In genomic region chr16:89322381-89323119, GRCh38 we compare ENCODE assay signal across 1 cellular context.
TF ChIP-seq lines count a peak whose summit lies in the region.

No MANE protein-coding gene starts in this region.

TF ChIP-seq in HepG2, 621 proteins besides CTCF, POLR2A, EP300 and RAD21 (continued from another document and continues in another):
- TF ChIP-seq ETS1 (CRISPR knock-in tag; IDR thresholded peaks at IDR 0.05): no peak
- TF ChIP-seq ZNF160 (CRISPR knock-in tag; IDR thresholded peaks at IDR 0.05): no peak
- no peak for TF ChIP-seq YY1 (IDR thresholded peaks at IDR 0.05; ENCODE audit: insufficient read depth, insufficient replicate concordance, low read depth, low read length)
- TF ChIP-seq ZNF101 (CRISPR knock-in tag; IDR thresholded peaks at IDR 0.05; ENCODE audit: borderline replicate concordance, low read depth): no peak
- TF ChIP-seq NBN (conservative IDR thresholded peaks at IDR 0.05): no peak
- TF ChIP-seq REPIN1 (CRISPR knock-in tag; IDR thresholded peaks at IDR 0.05; ENCODE audit: borderline replicate concordance, low read depth): no peak
- TF ChIP-seq, protein P1, sequence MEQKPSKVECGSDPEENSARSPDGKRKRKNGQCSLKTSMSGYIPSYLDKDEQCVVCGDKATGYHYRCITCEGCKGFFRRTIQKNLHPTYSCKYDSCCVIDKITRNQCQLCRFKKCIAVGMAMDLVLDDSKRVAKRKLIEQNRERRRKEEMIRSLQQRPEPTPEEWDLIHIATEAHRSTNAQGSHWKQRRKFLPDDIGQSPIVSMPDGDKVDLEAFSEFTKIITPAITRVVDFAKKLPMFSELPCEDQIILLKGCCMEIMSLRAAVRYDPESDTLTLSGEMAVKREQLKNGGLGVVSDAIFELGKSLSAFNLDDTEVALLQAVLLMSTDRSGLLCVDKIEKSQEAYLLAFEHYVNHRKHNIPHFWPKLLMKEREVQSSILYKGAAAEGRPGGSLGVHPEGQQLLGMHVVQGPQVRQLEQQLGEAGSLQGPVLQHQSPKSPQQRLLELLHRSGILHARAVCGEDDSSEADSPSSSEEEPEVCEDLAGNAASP (CRISPR knock-in tag; IDR thresholded peaks at IDR 0.05; ENCODE audit: borderline replicate concordance): no peak
- TF ChIP-seq FOXP1 (IDR thresholded peaks at IDR 0.05): no peak
- TF ChIP-seq FOXP1 (CRISPR knock-in tag; IDR thresholded peaks at IDR 0.05): peak; percentile 49; the same call in 1 of the 2 replicates
- no peak for TF ChIP-seq PCBP1 (IDR thresholded peaks at IDR 0.05; ENCODE audit: borderline replicate concordance, low read depth, low read length)
- no peak for TF ChIP-seq SCMH1 (CRISPR knock-in tag; IDR thresholded peaks at IDR 0.05; ENCODE audit: borderline replicate concordance)
- TF ChIP-seq SRF (IDR thresholded peaks at IDR 0.05; ENCODE audit: low read depth, low read length): no peak
- TF ChIP-seq KLF11 (CRISPR knock-in tag; IDR thresholded peaks at IDR 0.05): no peak
- TF ChIP-seq, protein P2, sequence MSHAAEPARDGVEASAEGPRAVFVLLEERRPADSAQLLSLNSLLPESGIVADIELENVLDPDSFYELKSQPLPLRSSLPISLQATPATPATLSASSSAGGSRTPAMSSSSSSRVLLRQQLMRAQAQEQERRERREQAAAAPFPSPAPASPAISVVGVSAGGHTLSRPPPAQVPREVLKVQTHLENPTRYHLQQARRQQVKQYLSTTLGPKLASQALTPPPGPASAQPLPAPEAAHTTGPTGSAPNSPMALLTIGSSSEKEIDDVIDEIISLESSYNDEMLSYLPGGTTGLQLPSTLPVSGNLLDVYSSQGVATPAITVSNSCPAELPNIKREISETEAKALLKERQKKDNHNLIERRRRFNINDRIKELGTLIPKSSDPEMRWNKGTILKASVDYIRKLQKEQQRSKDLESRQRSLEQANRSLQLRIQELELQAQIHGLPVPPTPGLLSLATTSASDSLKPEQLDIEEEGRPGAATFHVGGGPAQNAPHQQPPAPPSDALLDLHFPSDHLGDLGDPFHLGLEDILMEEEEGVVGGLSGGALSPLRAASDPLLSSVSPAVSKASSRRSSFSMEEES (CRISPR knock-in tag; IDR thresholded peaks at IDR 0.05): peak; percentile 48; the same call in 1 of the 2 replicates
- no peak for TF ChIP-seq HHEX (CRISPR knock-in tag; IDR thresholded peaks at IDR 0.05)
- TF ChIP-seq ZFP36L2 (CRISPR knock-in tag; IDR thresholded peaks at IDR 0.05): no peak
- 0 out of 2 replicates have a peak, but pooled peaks have one; percentile 27 for TF ChIP-seq ZNF292 (CRISPR knock-in tag; IDR thresholded peaks at IDR 0.05; ENCODE audit: borderline replicate concordance, low read depth)
- TF ChIP-seq, protein P3, sequence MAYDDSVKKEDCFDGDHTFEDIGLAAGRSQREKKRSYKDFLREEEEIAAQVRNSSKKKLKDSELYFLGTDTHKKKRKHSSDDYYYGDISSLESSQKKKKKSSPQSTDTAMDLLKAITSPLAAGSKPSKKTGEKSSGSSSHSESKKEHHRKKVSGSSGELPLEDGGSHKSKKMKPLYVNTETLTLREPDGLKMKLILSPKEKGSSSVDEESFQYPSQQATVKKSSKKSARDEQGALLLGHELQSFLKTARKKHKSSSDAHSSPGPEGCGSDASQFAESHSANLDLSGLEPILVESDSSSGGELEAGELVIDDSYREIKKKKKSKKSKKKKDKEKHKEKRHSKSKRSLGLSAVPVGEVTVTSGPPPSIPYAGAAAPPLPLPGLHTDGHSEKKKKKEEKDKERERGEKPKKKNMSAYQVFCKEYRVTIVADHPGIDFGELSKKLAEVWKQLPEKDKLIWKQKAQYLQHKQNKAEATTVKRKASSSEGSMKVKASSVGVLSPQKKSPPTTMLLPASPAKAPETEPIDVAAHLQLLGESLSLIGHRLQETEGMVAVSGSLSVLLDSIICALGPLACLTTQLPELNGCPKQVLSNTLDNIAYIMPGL (CRISPR knock-in tag; IDR thresholded peaks at IDR 0.05; ENCODE audit: borderline replicate concordance in 1 of 2, low read depth in 1 of 2): no peak
- no peak for TF ChIP-seq GMEB2 (CRISPR knock-in tag; IDR thresholded peaks at IDR 0.05; ENCODE audit: low read depth)
- peak; percentile 50 for TF ChIP-seq RBM22 (optimal IDR thresholded peaks at IDR 0.05; ENCODE audit: low read length)
- TF ChIP-seq ZBTB20 (CRISPR knock-in tag; IDR thresholded peaks at IDR 0.05; ENCODE audit: borderline replicate concordance, low read depth): no peak
- no peak for TF ChIP-seq MTA3 (CRISPR knock-in tag; IDR thresholded peaks at IDR 0.05)
- TF ChIP-seq ZFY (CRISPR knock-in tag; IDR thresholded peaks at IDR 0.05): 0 out of 2 replicates have a peak, but pooled peaks have one; percentile 14
- TF ChIP-seq JARID2 (CRISPR knock-in tag; IDR thresholded peaks at IDR 0.05; ENCODE audit: insufficient replicate concordance): no peak
- TF ChIP-seq ZNF775 (CRISPR knock-in tag; IDR thresholded peaks at IDR 0.05; ENCODE audit: borderline replicate concordance): no peak
- TF ChIP-seq, protein P4, sequence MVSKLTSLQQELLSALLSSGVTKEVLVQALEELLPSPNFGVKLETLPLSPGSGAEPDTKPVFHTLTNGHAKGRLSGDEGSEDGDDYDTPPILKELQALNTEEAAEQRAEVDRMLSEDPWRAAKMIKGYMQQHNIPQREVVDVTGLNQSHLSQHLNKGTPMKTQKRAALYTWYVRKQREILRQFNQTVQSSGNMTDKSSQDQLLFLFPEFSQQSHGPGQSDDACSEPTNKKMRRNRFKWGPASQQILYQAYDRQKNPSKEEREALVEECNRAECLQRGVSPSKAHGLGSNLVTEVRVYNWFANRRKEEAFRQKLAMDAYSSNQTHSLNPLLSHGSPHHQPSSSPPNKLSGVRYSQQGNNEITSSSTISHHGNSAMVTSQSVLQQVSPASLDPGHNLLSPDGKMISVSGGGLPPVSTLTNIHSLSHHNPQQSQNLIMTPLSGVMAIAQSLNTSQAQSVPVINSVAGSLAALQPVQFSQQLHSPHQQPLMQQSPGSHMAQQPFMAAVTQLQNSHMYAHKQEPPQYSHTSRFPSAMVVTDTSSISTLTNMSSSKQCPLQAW (CRISPR knock-in tag; IDR thresholded peaks at IDR 0.05): no peak
- TF ChIP-seq ZNF460 (CRISPR knock-in tag; IDR thresholded peaks at IDR 0.05; ENCODE audit: borderline replicate concordance): peak; percentile 81
- TF ChIP-seq SALL1 (CRISPR knock-in tag; IDR thresholded peaks at IDR 0.05): peak; percentile 50
- TF ChIP-seq YEATS4 (CRISPR knock-in tag; IDR thresholded peaks at IDR 0.05; ENCODE audit: borderline replicate concordance): no peak
- TF ChIP-seq, protein P5, sequence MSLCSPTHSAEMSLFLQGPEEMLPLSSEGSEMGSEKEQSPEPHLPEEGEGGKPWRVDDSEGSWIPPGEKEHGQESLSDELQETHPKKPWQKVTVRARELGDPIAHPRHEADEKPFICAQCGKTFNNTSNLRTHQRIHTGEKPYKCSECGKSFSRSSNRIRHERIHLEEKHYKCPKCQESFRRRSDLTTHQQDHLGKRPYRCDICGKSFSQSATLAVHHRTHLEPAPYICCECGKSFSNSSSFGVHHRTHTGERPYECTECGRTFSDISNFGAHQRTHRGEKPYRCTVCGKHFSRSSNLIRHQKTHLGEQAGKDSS (CRISPR knock-in tag; IDR thresholded peaks at IDR 0.05; ENCODE audit: borderline replicate concordance, low read depth): peak; percentile 33; the same call in 1 of the 2 replicates
- no peak for TF ChIP-seq ZBTB21 (CRISPR knock-in tag; IDR thresholded peaks at IDR 0.05)
- TF ChIP-seq KLF6 (CRISPR knock-in tag; IDR thresholded peaks at IDR 0.05): no peak
- TF ChIP-seq, protein P6, sequence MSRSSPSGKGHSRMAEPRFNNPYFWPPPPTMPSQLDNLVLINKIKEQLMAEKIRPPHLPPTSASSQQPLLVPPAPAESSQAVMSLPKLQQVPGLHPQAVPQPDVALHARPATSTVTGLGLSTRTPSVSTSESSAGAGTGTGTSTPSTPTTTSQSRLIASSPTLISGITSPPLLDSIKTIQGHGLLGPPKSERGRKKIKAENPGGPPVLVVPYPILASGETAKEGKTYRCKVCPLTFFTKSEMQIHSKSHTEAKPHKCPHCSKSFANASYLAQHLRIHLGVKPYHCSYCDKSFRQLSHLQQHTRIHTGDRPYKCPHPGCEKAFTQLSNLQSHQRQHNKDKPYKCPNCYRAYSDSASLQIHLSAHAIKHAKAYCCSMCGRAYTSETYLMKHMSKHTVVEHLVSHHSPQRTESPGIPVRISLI (CRISPR knock-in tag; IDR thresholded peaks at IDR 0.05; ENCODE audit: borderline replicate concordance): no peak
- TF ChIP-seq ZNF17 (CRISPR knock-in tag; IDR thresholded peaks at IDR 0.05): no peak
- peak; percentile 28; the same call in 1 of the 2 replicates for TF ChIP-seq PITX1 (CRISPR knock-in tag; IDR thresholded peaks at IDR 0.05)
- 0 out of 2 replicates have a peak, but pooled peaks have one; percentile 42 for TF ChIP-seq ZNF788 (CRISPR knock-in tag; IDR thresholded peaks at IDR 0.05; ENCODE audit: borderline replicate concordance)
- 0 out of 3 replicates have a peak, but pooled peaks have one; percentile 3 for TF ChIP-seq MXI1 (IDR thresholded peaks at IDR 0.05; ENCODE audit: borderline replicate concordance, low read depth, low read length)
- peak; percentile 53; the same call in 1 of the 2 replicates for TF ChIP-seq ZNF335 (CRISPR knock-in tag; IDR thresholded peaks at IDR 0.05)
- no peak; the same call in 1 of the 2 replicates for TF ChIP-seq AHR (CRISPR knock-in tag; IDR thresholded peaks at IDR 0.05)
- no peak for TF ChIP-seq ZNF792 (CRISPR knock-in tag; IDR thresholded peaks at IDR 0.05)
- TF ChIP-seq, protein P7, sequence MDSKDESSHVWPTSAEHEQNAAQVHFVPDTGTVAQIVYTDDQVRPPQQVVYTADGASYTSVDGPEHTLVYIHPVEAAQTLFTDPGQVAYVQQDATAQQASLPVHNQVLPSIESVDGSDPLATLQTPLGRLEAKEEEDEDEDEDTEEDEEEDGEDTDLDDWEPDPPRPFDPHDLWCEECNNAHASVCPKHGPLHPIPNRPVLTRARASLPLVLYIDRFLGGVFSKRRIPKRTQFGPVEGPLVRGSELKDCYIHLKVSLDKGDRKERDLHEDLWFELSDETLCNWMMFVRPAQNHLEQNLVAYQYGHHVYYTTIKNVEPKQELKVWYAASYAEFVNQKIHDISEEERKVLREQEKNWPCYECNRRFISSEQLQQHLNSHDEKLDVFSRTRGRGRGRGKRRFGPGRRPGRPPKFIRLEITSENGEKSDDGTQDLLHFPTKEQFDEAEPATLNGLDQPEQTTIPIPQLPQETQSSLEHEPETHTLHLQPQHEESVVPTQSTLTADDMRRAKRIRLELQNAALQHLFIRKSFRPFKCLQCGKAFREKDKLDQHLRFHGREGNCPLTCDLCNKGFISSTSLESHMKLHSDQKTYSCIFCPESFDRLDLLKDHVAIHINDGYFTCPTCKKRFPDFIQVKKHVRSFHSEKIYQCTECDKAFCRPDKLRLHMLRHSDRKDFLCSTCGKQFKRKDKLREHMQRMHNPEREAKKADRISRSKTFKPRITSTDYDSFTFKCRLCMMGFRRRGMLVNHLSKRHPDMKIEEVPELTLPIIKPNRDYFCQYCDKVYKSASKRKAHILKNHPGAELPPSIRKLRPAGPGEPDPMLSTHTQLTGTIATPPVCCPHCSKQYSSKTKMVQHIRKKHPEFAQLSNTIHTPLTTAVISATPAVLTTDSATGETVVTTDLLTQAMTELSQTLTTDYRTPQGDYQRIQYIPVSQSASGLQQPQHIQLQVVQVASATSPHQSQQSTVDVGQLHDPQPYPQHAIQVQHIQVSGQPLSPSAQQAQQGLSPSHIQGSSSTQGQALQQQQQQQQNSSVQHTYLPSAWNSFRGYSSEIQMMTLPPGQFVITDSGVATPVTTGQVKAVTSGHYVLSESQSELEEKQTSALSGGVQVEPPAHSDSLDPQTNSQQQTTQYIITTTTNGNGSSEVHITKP (CRISPR knock-in tag; IDR thresholded peaks at IDR 0.05; ENCODE audit: low read depth): no peak
- TF ChIP-seq ZNF577 (CRISPR knock-in tag; IDR thresholded peaks at IDR 0.05; ENCODE audit: borderline replicate concordance, low read depth): no peak
- TF ChIP-seq, protein P8, sequence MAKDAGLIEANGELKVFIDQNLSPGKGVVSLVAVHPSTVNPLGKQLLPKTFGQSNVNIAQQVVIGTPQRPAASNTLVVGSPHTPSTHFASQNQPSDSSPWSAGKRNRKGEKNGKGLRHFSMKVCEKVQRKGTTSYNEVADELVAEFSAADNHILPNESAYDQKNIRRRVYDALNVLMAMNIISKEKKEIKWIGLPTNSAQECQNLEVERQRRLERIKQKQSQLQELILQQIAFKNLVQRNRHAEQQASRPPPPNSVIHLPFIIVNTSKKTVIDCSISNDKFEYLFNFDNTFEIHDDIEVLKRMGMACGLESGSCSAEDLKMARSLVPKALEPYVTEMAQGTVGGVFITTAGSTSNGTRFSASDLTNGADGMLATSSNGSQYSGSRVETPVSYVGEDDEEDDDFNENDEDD (CRISPR knock-in tag; IDR thresholded peaks at IDR 0.05; ENCODE audit: borderline replicate concordance): no peak
- TF ChIP-seq ZKSCAN1 (IDR thresholded peaks at IDR 0.05; ENCODE audit: low read length): no peak
- TF ChIP-seq MEIS1 (CRISPR knock-in tag; IDR thresholded peaks at IDR 0.05; ENCODE audit: borderline replicate concordance): no peak; the same call in 1 of the 2 replicates
- no peak for TF ChIP-seq GLMP (CRISPR knock-in tag; IDR thresholded peaks at IDR 0.05; ENCODE audit: borderline replicate concordance)
- TF ChIP-seq CENPT (CRISPR knock-in tag; IDR thresholded peaks at IDR 0.05; ENCODE audit: low read depth): no peak
- no peak for TF ChIP-seq MAFF (IDR thresholded peaks at IDR 0.05; ENCODE audit: low read depth, low read length)
- peak; percentile 89; the same call in 1 of the 2 replicates for TF ChIP-seq ETV5 (CRISPR knock-in tag; IDR thresholded peaks at IDR 0.05; ENCODE audit: borderline replicate concordance)
